Comparison of ENCODE assay signal across 30 cellular contexts in genomic region chr18:76710646-76711520, GRCh38.
"Had no signal": no experiment of that assay in that cellular context is flagged by ENCODE, and none has a peak within 500 bp of the region (broad histone marks: within the 10 kb centered on the region; RNA-seq: fewer than 3 reads in every experiment).

No MANE protein-coding gene starts in this region.

- H3K27ac ChIP-seq: brain microvascular endothelial cell, epithelial cell of prostate, esophagus squamous epithelium, heart right ventricle, left ventricle myocardium inferior, pancreas, prostate gland, sigmoid colon, stomach, tibial artery, WERI-Rb-1 had no signal

- ATAC-seq: activated CD4-positive, CD25-positive, alpha-beta regulatory T cell treated with anti-CD3 and anti-CD28 coated beads, Interleukin-2, amount 50 U/mL, for 24 hours; pancreas; stimulated activated effector memory CD8-positive, alpha-beta T cell treated with anti-CD3 and anti-CD28 coated beads, Interleukin-12 subunit alpha, Interleukin-12 subunit beta, amount 100 ng/mL, for 72 hours had no signal

- H3K36me3 ChIP-seq: brain microvascular endothelial cell, esophagus squamous epithelium, heart right ventricle, left ventricle myocardium inferior, pancreas, prostate gland, sigmoid colon, stomach, tibial artery, WERI-Rb-1 had no signal

- H3K4me1 ChIP-seq: pancreas, prostate gland, tibial artery had no signal

- H3K9me3 ChIP-seq: esophagus squamous epithelium, heart right ventricle, left ventricle myocardium inferior, pancreas, prostate gland, sigmoid colon, stomach, tibial artery had no signal

- DNase-seq: activated CD4-positive, alpha-beta T cell treated with anti-CD3 and anti-CD28 coated beads for 48 hours; activated CD8-positive, alpha-beta memory T cell treated with anti-CD3 and anti-CD28 coated beads, Interleukin-2, amount 50 U/mL, for 4 hours; activated gamma-delta T cell; activated naive CD4-positive, alpha-beta T cell treated with anti-CD3 and anti-CD28 coated beads, Interleukin-2, amount 10 ng/mL, durations not matched to agents 7 days and 5 days; activated naive CD8-positive, alpha-beta T cell treated with anti-CD3 and anti-CD28 coated beads, Interleukin-2, amount 10 ng/mL, durations not matched to agents 7 days and 5 days; activated T-cell treated with anti-CD3 and anti-CD28 coated beads, Interleukin-2, amount 50 U/mL, for 24 hours; amniotic stem cell; brain microvascular endothelial cell; esophagus squamous epithelium; foreskin melanocyte; heart right ventricle; kidney glomerular epithelial cell; left ventricle myocardium inferior; naive B cell; nucleus accumbens; pancreas; retina; sigmoid colon; small intestine; stimulated activated CD4-positive, alpha-beta T cell treated with anti-CD3 and anti-CD28 coated beads, Interleukin-4, amount 100 ng/mL, for 24 hours; stomach; SW 1271; T-helper 9 cell; WERI-Rb-1 had no signal

- H3K27me3 ChIP-seq: brain microvascular endothelial cell, esophagus squamous epithelium, heart right ventricle, pancreas, sigmoid colon, stomach had no signal

- H3K4me3 ChIP-seq: esophagus squamous epithelium, heart right ventricle, left ventricle myocardium inferior, lung, pancreas, prostate gland, sigmoid colon, stomach, tibial artery had no signal
